In the genomic region with DNA sequence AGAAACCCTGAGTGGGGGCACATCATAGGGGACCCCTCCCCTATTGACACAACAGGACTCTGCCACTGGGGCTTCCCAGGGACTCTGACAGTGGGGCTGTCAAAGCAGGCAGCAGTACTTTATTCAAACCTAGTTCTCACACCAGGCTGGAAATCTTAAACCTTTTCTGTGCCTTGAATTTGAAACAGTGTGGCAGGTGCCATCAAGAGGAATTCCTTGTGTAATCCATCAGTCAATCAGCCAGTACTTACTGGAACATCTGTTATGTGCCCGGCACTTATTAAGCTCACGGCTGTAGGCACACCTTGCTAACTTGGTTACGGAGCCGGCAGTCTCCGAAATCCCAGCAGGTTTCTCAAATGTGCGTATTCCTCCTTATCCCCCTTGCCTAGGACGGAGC, we compare ENCODE assay signal across 19 cellular contexts. TPM values are rescaled to one million over a fixed set of nuclear protein-coding genes. Genes with fewer than 3 reads are reported as not detected.
DNase-seq lines count a peak whose midpoint lies in the region; ATAC-seq, FAIRE-seq and TF ChIP-seq lines count a peak whose summit lies in the region.
"Had no signal": no experiment of that assay in that cellular context is flagged by ENCODE, and none has a peak within 500 bp of the region (broad histone marks: within the 10 kb centered on the region; RNA-seq: fewer than 3 reads in every experiment).

No MANE protein-coding gene starts in this region.

- peaks cover 6% of the 10 kb centered on the region for H3K27me3 Mint-ChIP-seq in neural crest cell (ENCODE audit: low read depth)

- H3K36me3 Mint-ChIP-seq in neural crest cell (ENCODE audit: low read depth): peaks cover 4% of the 10 kb centered on the region

- 92 to 96% methylated on average over 7 of the region's 7 CpGs for WGBS in pancreas, 2 donors

- intact Hi-C loops in colonic mucosa (cut with DNase I) (no loop called here), pancreas (cut with DNase I) (no loop called here)

- TF ChIP-seq CTCF in colonic mucosa (IDR thresholded peaks at IDR 0.05): no peak
- TF ChIP-seq CTCF in neural crest cell (conservative IDR thresholded peaks at IDR 0.05): no peak
- TF ChIP-seq CTCF in pancreas (IDR thresholded peaks at IDR 0.05): no peak

- no peaks in the 10 kb centered on the region for H3K27me3 ChIP-seq in H7 (ENCODE audit: control insufficient read depth, insufficient read depth, low read length)
- peaks cover under 1% of the 10 kb centered on the region for H3K27me3 ChIP-seq in colonic mucosa
- peaks cover 0 to 7% (median 0%) of the 10 kb centered on the region in 4 donors for H3K27me3 ChIP-seq in pancreas
- H3K27me3 ChIP-seq: Peyer's patch had no signal

- H3K9me3 ChIP-seq in colonic mucosa (no peaks in the 10 kb centered on the region), pancreas (no peaks in the 10 kb centered on the region)
- H3K9me3 ChIP-seq: Peyer's patch had no signal

- H3K27ac ChIP-seq in colonic mucosa: no peak overlapping the region
- no peak overlapping the region for H3K27ac ChIP-seq in pancreas
- H3K27ac ChIP-seq: C4-2B, Peyer's patch had no signal

- no peaks in the 10 kb centered on the region for H3K4me1 ChIP-seq in colonic mucosa
- H3K4me1 ChIP-seq in pancreas: no peaks in the 10 kb centered on the region
- H3K4me1 ChIP-seq: Peyer's patch had no signal

- H3K4me3 Mint-ChIP-seq in neural crest cell: no peak overlapping the region

- H3K4me3 ChIP-seq in H7 (ENCODE audit: insufficient read depth, low read depth, low read length) (no peak overlapping the region), colonic mucosa (no peak overlapping the region), pancreas (no peak overlapping the region)
- H3K4me3 ChIP-seq: Peyer's patch had no signal

- DNase-seq in H7 (peak; percentile 29), NCI-H2171 treated with DMSO at 0.1 percent for 48 hours (lab: John Stamatoyannopoulos, UW) (peak; percentile 85), colonic mucosa (peak; percentile 2), neural crest cell (ENCODE audit: low read depth, low spot score) (no peak), NAMALWA (ENCODE audit: low spot score) (no peak), kidney tubule cell (ENCODE audit: low spot score) (no peak), pancreas (no peak)
- DNase-seq: AML-193; HCEC 1CT; NCI-H1105; NCI-H1694; NCI-H2107; NCI-H69; NK-92 treated with Interleukin-12 subunit alpha and Interleukin-12 subunit beta, amount 100 ng/mL, for 24 hours; Peyer's patch; SW 1271 had no signal

- H3K4me1 Mint-ChIP-seq in neural crest cell: peaks cover 48% of the 10 kb centered on the region

- H3K36me3 ChIP-seq in H7 (replicated peaks; ENCODE audit: control insufficient read depth, insufficient read depth, low read length) (no peaks in the 10 kb centered on the region), colonic mucosa (no peaks in the 10 kb centered on the region), pancreas (no peaks in the 10 kb centered on the region)
- H3K36me3 ChIP-seq: Peyer's patch had no signal

- H3K9ac ChIP-seq in colonic mucosa (ENCODE audit: low read depth in 2 of 2, low read length in 2 of 2): no peak overlapping the region

- H3K27ac Mint-ChIP-seq in neural crest cell (ENCODE audit: unreplicated experiment): peak overlapping the region; percentile 50

- FAIRE-seq in pancreas (lab: Jason Lieb, UNC): no peak
- FAIRE-seq: G401.6 had no signal

- H3K9me3 Mint-ChIP-seq in neural crest cell: peaks cover 4% of the 10 kb centered on the region

- ATAC-seq in HG03159 (IDR thresholded peaks at IDR 0.05; ENCODE audit: unreplicated experiment) (no peak), pancreas (no peak)

RNA-seq across cellular contexts. Expression of gene GLI2, which starts 12.0 kb away (rescaled TPM):
- total RNA-seq in H7 (2014; rRNA removed; shearing (Covaris generic)): 37.3 and 41.4 TPM in 2 replicates
- 1 to 10 TPM; 1.3 to 2.0 TPM for total RNA-seq in colonic mucosa
- total RNA-seq in neural crest cell: 48.8 and 49.1 TPM in 2 replicates
- total RNA-seq in pancreas: 1 to 10 TPM in 2 of 6 donors, under 1 TPM in 4; 0.14 to 3.2 (median 0.53) TPM
- polyA plus RNA-seq in pancreas: 1 to 10 TPM in 1 of 2 donors, under 1 TPM in 1; 0.14 to 1.6 TPM

Comparison
In these comparisons a context has a peak if more than half of its experiments do, and no peak if none do; other contexts are left out.
1. DNase-seq: peak in H7 (single experiment), NCI-H2171 treated with DMSO at 0.1 percent for 48 hours (single experiment) and colonic mucosa (single experiment); none in neural crest cell (single experiment), NAMALWA (single experiment), kidney tubule cell (single experiment) and pancreas (0 of 6).